ENCODE assay signal across 9 cellular contexts in genomic region chr17:45146166-45146565, GRCh38. TPM values are rescaled to one million over a fixed set of nuclear protein-coding genes. Genes with fewer than 3 reads are reported as not detected.
DNase-seq lines count a peak whose midpoint lies in the region; ATAC-seq and TF ChIP-seq lines count a peak whose summit lies in the region.
"Had no signal": no experiment of that assay in that cellular context is flagged by ENCODE, and none has a peak within 500 bp of the region (broad histone marks: within the 10 kb centered on the region; RNA-seq: fewer than 3 reads in every experiment).

No MANE protein-coding gene starts in this region.

- BruUV-seq in MCF 10A (replicated peaks; lab: Mats Ljungman, UMichigan) (no TSS peak), mammary epithelial cell (replicated peaks; lab: Mats Ljungman, UMichigan) (no TSS peak)

- H4K20me1 ChIP-seq in mammary epithelial cell (ENCODE audit: insufficient read depth, low read length) = peaks cover 2% of the 10 kb centered on the region

- dilution Hi-C loops in mammary epithelial cell (cut with HindIII; ENCODE audit: low sequenced_read_pairs) = no loop called here

- H3K9me3 Mint-ChIP-seq in MCF 10A (ENCODE audit: unreplicated experiment) (no peaks in the 10 kb centered on the region), natural killer cell (no peaks in the 10 kb centered on the region)

- CTCF ChIA-PET in MCF 10A (lab: Yijun Ruan, JAX) (interaction anchor here (1.0 kb wide), 1 partner anchor 10 kb away, joined by 5 read pairs; the partner anchor contains the start of gene ACBD4), mammary epithelial cell (lab: Charles Lee; ENCODE audit: low non-redundant PET) (interaction anchor here (0.6 kb wide), 1 partner anchor 52 kb away, joined by 5 read pairs; no protein-coding TSS in a partner anchor)

- POLR2A ChIA-PET in MCF 10A (lab: Yijun Ruan, JAX) = interaction anchor here (0.7 to 12.7 kb wide), 4 partner anchors 21 to 131 kb away, joined by 3 to 1083 read pairs (median 6); partner anchors contain the start of gene HEXIM2

- WGBS in mammary epithelial cell (ENCODE audit: low coverage, missing lambda C conversion rate) = 81% methylated on average over 8 of the region's 10 CpGs
- WGBS in urinary bladder = 86% methylated on average over 10 of the region's 10 CpGs

- H3K79me2 ChIP-seq in mammary epithelial cell (ENCODE audit: insufficient read depth, low read length) = peaks cover 31% of the 10 kb centered on the region

- H3K36me3 ChIP-seq in mammary epithelial cell (ENCODE audit: insufficient read depth, low read length) = no peaks in the 10 kb centered on the region
- no peaks in the 10 kb centered on the region for H3K36me3 ChIP-seq in breast epithelium
- H3K36me3 ChIP-seq in urinary bladder (ENCODE audit: insufficient read depth) = no peaks in the 10 kb centered on the region

- H3K4me1 Mint-ChIP-seq in MCF 10A (ENCODE audit: insufficient read depth, unreplicated experiment) (peaks cover 17% of the 10 kb centered on the region), natural killer cell (peaks cover 46 to 63% of the 10 kb centered on the region in 2 donors)

- no peak overlapping the region for H3K4me2 ChIP-seq in mammary epithelial cell (ENCODE audit: insufficient read depth, low read depth, low read length)

- TF ChIP-seq CTCF in MCF 10A (IDR thresholded peaks at IDR 0.05; ENCODE audit: unreplicated experiment) (no peak), mammary epithelial cell (conservative IDR thresholded peaks at IDR 0.05 in 1 of 2, IDR thresholded peaks at IDR 0.05 in 1 of 2; ENCODE audit: extremely low read depth in 1 of 2, insufficient read depth in 1 of 2, low read depth in 1 of 2, low read length in 2 of 2) (no peak), breast epithelium (IDR thresholded peaks at IDR 0.05) (no peak), natural killer cell (IDR thresholded peaks at IDR 0.05) (no peak)

- no peak overlapping the region for H2AFZ ChIP-seq in mammary epithelial cell (ENCODE audit: low read depth, low read length)

- H3K36me3 Mint-ChIP-seq in MCF 10A (ENCODE audit: insufficient read depth, unreplicated experiment) = peaks cover 40% of the 10 kb centered on the region
- peaks cover 6% of the 10 kb centered on the region for H3K36me3 Mint-ChIP-seq in natural killer cell

- H3K27ac Mint-ChIP-seq in MCF 10A (ENCODE audit: low read depth, unreplicated experiment) (peak overlapping the region; percentile 100), natural killer cell (peak overlapping the region; percentile 98 to 100)

- TF ChIP-seq POLR2A in breast epithelium (IDR thresholded peaks at IDR 0.05) = no peak

- H3K4me1 ChIP-seq in mammary epithelial cell (ENCODE audit: insufficient read depth, low read length) = peaks cover 27% of the 10 kb centered on the region
- peaks cover 9 to 10% of the 10 kb centered on the region in 2 donors for H3K4me1 ChIP-seq in breast epithelium
- H3K4me1 ChIP-seq in urinary bladder (ENCODE audit: insufficient read depth) = peaks cover 1% of the 10 kb centered on the region

- H3K4me3 Mint-ChIP-seq in MCF 10A (ENCODE audit: unreplicated experiment) (peak overlapping the region; percentile 97), natural killer cell (peak overlapping the region; percentile 100)

- H3K9ac ChIP-seq in mammary epithelial cell (ENCODE audit: insufficient read depth, low read length) = no peak overlapping the region

- no peaks in the 10 kb centered on the region for H3K27me3 Mint-ChIP-seq in MCF 10A (ENCODE audit: insufficient read depth, unreplicated experiment)
- no peaks in the 10 kb centered on the region for H3K27me3 Mint-ChIP-seq in natural killer cell (ENCODE audit: low read depth in 2 of 2)

- H3K9me3 ChIP-seq in mammary epithelial cell (replicated peaks; ENCODE audit: insufficient read depth, low read length) = no peaks in the 10 kb centered on the region
- H3K9me3 ChIP-seq in breast epithelium = no peaks in the 10 kb centered on the region

- H3K4me3 ChIP-seq in mammary epithelial cell (replicated peaks in 1 of 3; ENCODE audit: insufficient read depth in 1 of 3, low read depth in 2 of 3, low read length in 3 of 3) (no peak overlapping the region), breast epithelium (no peak overlapping the region), urinary bladder (ENCODE audit: low read depth, low read length) (no peak overlapping the region)

- intact Hi-C loops in MCF 10A (cut with micrococcal nuclease) = loop anchor here (5.0 kb wide), 1 partner anchor 171 kb away; the partner anchor contains the start of gene MAP3K14
- intact Hi-C loops in mammary epithelial cell (cut with micrococcal nuclease) = loop anchor here (5.0 kb wide), 1 partner anchor 171 kb away; the partner anchor contains the start of gene MAP3K14
- intact Hi-C loops in breast epithelium (cut with DNase I; ENCODE audit: low total_unique reads) = no loop called here
- intact Hi-C loops in natural killer cell (cut with micrococcal nuclease) = loop anchor here (5.0 to 10.0 kb wide), 2 partner anchors 171 to 1049 kb away; partner anchors contain the start of genes KANSL1 and MAP3K14

- no peak for ATAC-seq in natural killer cell
- no peak for ATAC-seq in GM21825 (IDR thresholded peaks at IDR 0.05; ENCODE audit: unreplicated experiment)

- H3K27ac ChIP-seq in mammary epithelial cell (ENCODE audit: insufficient read depth, low read depth, low read length) (no peak overlapping the region), breast epithelium (peak overlapping the region; percentile 99 to 100), urinary bladder (ENCODE audit: low read depth) (peak overlapping the region; percentile 41)

- DNase-seq in MCF 10A (ENCODE audit: unreplicated experiment) (no peak), mammary epithelial cell (no peak), breast epithelium (ENCODE audit: low spot score in 2 of 2) (no peak), natural killer cell (no peak)
- no peak for DNase-seq in stimulated activated CD4-positive, alpha-beta T cell treated with anti-CD3 and anti-CD28 coated beads, Interleukin-2, amount 100 ng/mL, for 48 hours
- no peak for DNase-seq in stimulated activated CD4-positive, alpha-beta T cell treated with anti-CD3 and anti-CD28 coated beads, Interleukin-15, amount 100 ng/mL, for 24 hours
- DNase-seq: NCI-H446 treated with DMSO at 0.1 percent for 48 hours had no signal

- H3K27me3 ChIP-seq in mammary epithelial cell (ENCODE audit: insufficient read depth, low read length) (no peaks in the 10 kb centered on the region), breast epithelium (no peaks in the 10 kb centered on the region)

- in situ Hi-C loops in mammary epithelial cell (cut with MboI; ENCODE audit: low sequenced_read_pairs in 2 of 2) = loop anchor here (5.0 to 10.0 kb wide), 2 partner anchors 49 to 51 kb away; no protein-coding TSS in a partner anchor

RNA-seq across cellular contexts. Expression of gene HEXIM1, which starts 2.1 kb away (rescaled TPM):
- 22.5 and 26.7 TPM in 2 replicates for total RNA-seq in MCF 10A (2022)
- 10 to 100 TPM; 20.5 to 35.2 TPM for total RNA-seq in mammary epithelial cell
- 16.7 TPM for polyA plus RNA-seq in mammary epithelial cell
- polyA minus RNA-seq in mammary epithelial cell = 12.4 TPM
- total RNA-seq in breast epithelium = 10 to 100 TPM; 21.3 to 35.6 (median 33.4) TPM
- 10 to 100 TPM; 64.9 to 80.7 (median 79.8) TPM for total RNA-seq in natural killer cell
- 19.2 TPM for total RNA-seq in urinary bladder
- 22.0 TPM for polyA plus RNA-seq in urinary bladder

RNA-seq across cellular contexts. Expression of gene ACBD4, which starts 10.7 kb away (rescaled TPM):
- total RNA-seq in MCF 10A (2022) (7.2 and 7.8 TPM in 2 replicates), mammary epithelial cell (1 to 10 TPM; 6.5 to 8.1 TPM), breast epithelium (10 to 100 TPM; 13.8 to 28.8 (median 15.7) TPM), natural killer cell (10 to 100 TPM; 12.0 to 15.9 (median 14.2) TPM), urinary bladder (4.5 TPM)
- polyA plus RNA-seq in mammary epithelial cell (3.1 TPM), urinary bladder (18.2 TPM)
- 3.4 TPM for polyA minus RNA-seq in mammary epithelial cell

RNA-seq across cellular contexts. Expression of gene PLCD3, which starts 13.9 kb away (rescaled TPM):
- total RNA-seq in MCF 10A (2022) = 54.5 and 69.7 TPM in 2 replicates
- 100 to 1,000 TPM in 1 of 2 donors, 10 to 100 TPM in 1; 79.4 to 185 TPM for total RNA-seq in mammary epithelial cell
- 171 TPM for polyA plus RNA-seq in mammary epithelial cell
- polyA minus RNA-seq in mammary epithelial cell = 166 TPM
- 10 to 100 TPM; 30.8 to 62.2 (median 41.1) TPM for total RNA-seq in breast epithelium
- 1 to 10 TPM; 2.5 to 2.9 (median 2.5) TPM for total RNA-seq in natural killer cell
- 18.1 TPM for total RNA-seq in urinary bladder
- polyA plus RNA-seq in urinary bladder = 84.1 TPM

RNA-seq across cellular contexts. Expression of gene HEXIM2, which starts 15.5 kb away (rescaled TPM):
- 5.1 and 7.7 TPM in 2 replicates for total RNA-seq in MCF 10A (2022)
- total RNA-seq in mammary epithelial cell = 1 to 10 TPM; 2.8 to 7.7 TPM
- polyA plus RNA-seq in mammary epithelial cell = 4.0 TPM
- not detected for polyA minus RNA-seq in mammary epithelial cell
- total RNA-seq in breast epithelium = 10 to 100 TPM in 2 of 3 donors, 1 to 10 TPM in 1; 6.6 to 13.3 (median 13.2) TPM
- total RNA-seq in natural killer cell = 1 to 10 TPM; 4.1 to 5.3 (median 4.5) TPM
- 2.0 TPM for total RNA-seq in urinary bladder
- polyA plus RNA-seq in urinary bladder = 7.9 TPM
